In the genomic region with DNA sequence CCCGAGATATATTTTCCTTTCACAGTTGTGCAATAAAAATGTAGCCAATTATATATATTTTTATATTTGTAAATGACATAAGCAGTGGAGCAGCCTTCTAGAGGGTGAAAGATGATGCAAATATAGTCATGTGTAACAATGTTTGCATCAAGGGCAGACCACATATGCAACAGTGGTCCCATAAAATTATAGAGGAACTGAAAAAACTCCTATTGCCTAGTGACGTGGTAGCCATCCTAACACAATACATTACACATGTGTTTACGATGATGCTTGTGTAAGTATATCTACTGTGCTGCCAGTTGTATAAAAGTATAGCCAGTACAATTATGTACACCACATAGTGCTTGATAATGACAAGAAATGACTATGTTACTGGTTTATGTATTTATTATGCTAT, we compare ENCODE assay signal across 1 cellular context.
TF ChIP-seq lines count a peak whose summit lies in the region.

No MANE protein-coding gene starts in this region.

TF ChIP-seq in GM12878, 131 proteins besides CTCF, POLR2A, EP300 and RAD21 (continued from another document):
- TF ChIP-seq ZNF217 (IDR thresholded peaks at IDR 0.05) = no peak
- TF ChIP-seq SMAD5 (IDR thresholded peaks at IDR 0.05; ENCODE audit: low read depth) = no peak
- TF ChIP-seq IKZF2 (IDR thresholded peaks at IDR 0.05) = peak in 1 of 2 experiments; percentile 10; a peak in 1 of 4 replicates
